In the genomic region with DNA sequence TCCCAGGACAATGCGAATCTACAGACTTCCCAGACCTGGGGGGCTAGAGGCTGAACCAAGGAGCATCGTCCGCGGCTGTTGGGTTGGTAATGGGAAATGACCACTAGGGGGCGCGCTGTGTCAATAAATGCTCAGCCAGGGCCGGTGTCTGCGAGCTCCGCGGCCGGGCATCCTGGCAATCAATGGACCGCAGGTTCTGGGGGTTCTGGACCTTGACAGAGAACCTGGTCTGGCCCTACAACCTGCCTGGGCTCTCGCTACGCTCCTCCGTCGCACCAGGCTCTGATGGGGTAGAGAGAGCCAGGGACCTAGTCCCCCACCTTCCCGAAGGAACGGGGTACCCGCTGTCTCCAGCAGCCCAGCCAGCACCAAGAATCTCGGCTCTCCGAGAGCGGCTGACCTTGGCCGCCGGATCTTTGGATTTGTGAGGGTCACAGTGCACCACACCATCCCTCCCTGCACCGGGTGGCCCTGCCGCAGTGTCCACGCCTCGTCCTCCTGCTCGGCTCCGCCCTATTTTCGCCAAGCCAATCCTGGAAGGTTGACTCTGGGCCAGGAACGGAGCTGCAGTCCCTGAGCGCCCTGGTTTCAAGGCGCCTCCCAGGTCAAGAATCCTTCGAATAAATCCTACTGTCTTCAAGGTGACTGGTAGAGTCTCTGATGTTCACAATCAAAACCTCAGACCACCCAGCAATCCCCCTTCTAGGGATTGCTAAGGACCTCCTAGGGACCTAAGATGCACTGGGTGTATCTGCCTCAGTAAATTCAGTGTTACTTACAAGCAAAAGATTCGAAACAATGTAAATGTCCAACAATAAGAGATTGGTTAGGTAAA, we compare ENCODE assay signal across 7 cellular contexts. TPM values are rescaled to one million over a fixed set of nuclear protein-coding genes. Genes with fewer than 3 reads are reported as not detected.
DNase-seq lines count a peak whose midpoint lies in the region; ATAC-seq and TF ChIP-seq lines count a peak whose summit lies in the region.

No MANE protein-coding gene starts in this region.

- TF ChIP-seq CTCF in GM13976 (IDR thresholded peaks at IDR 0.05; ENCODE audit: borderline replicate concordance, control extremely low read depth, extremely low read depth, insufficient read depth, missing control alignments) (peak; percentile 83), kidney epithelial cell (IDR thresholded peaks at IDR 0.05; ENCODE audit: insufficient read depth, low read length, poor library complexity, severe bottlenecking) (peak; percentile 73)

- H3K36me3 ChIP-seq in kidney epithelial cell (ENCODE audit: control insufficient read depth, insufficient read depth, low read length), result no peaks in the 10 kb centered on the region

- peak; percentile 91 for ATAC-seq in HG02938 (IDR thresholded peaks at IDR 0.05; ENCODE audit: unreplicated experiment)
- peak; percentile 76 to 82 for ATAC-seq in activated CD4-positive, CD25-positive, alpha-beta regulatory T cell treated with anti-CD3 and anti-CD28 coated beads, Interleukin-2, amount 50 U/mL, for 24 hours

- in situ Hi-C loops in GM13976 (cut with MboI; ENCODE audit: low sequenced_read_pairs, unreplicated experiment), result loop anchor here (25.0 kb wide), 1 partner anchor 456 kb away; no protein-coding TSS in a partner anchor

- no peaks in the 10 kb centered on the region for H3K27me3 ChIP-seq in kidney epithelial cell (ENCODE audit: control insufficient read depth, insufficient read depth, low read length)

- H3K4me3 ChIP-seq in kidney epithelial cell (ENCODE audit: low read depth, low read length), result peak overlapping the region; percentile 46

- peak; percentile 90 for DNase-seq in GM13976 (ENCODE audit: low spot score)
- DNase-seq in NCI-H2227 (lab: John Stamatoyannopoulos, UW; ENCODE audit: unreplicated experiment), result peak; percentile 77
- DNase-seq in cerebellum (ENCODE audit: low spot score), result peak; percentile 88
- no peak for DNase-seq in kidney epithelial cell (ENCODE audit: low read depth)
- DNase-seq in stimulated activated CD4-positive, alpha-beta T cell treated with anti-CD3 and anti-CD28 coated beads, Interleukin-15, amount 100 ng/mL, for 1 hour (ENCODE audit: low read depth in 1 of 2, low spot score in 1 of 2), result peak; percentile 78 to 80

RNA-seq across cellular contexts. Expression of a gene that starts 20.3 kb away (rescaled TPM):
- 5.3 TPM for total RNA-seq in cerebellum
- 6.7 and 8.8 TPM in 2 replicates for total RNA-seq in kidney epithelial cell

RNA-seq across cellular contexts. Expression of a gene that starts 40.3 kb away (rescaled TPM):
- total RNA-seq in cerebellum (13.4 TPM), kidney epithelial cell (0.67 and 2.1 TPM in 2 replicates)
